In genomic region chr2:198490748-198491147, GRCh38 we compare ENCODE assay signal across 27 cellular contexts.
DNase-seq lines count a peak whose midpoint lies in the region; FAIRE-seq and TF ChIP-seq lines count a peak whose summit lies in the region.
"Had no signal": no experiment of that assay in that cellular context is flagged by ENCODE, and none has a peak within 500 bp of the region (broad histone marks: within the 10 kb centered on the region; RNA-seq: fewer than 3 reads in every experiment).

No MANE protein-coding gene starts in this region.

- DNase-seq in HPDE6-E6E7 (ENCODE audit: extremely low spot score) (peak; percentile 20), epithelial cell of esophagus (ENCODE audit: low read depth) (peak; percentile 52), kidney glomerular epithelial cell (lab: John Stamatoyannopoulos, UW) (peak; percentile 7), GM19239 (ENCODE audit: insufficient read length, low spot score) (no peak), NCI-H524 (lab: John Stamatoyannopoulos, UW) (no peak), OCI-M2 (lab: John Stamatoyannopoulos, UW; ENCODE audit: unreplicated experiment) (no peak), NCI-H146 (lab: John Stamatoyannopoulos, UW) (no peak)
- DNase-seq: Caco-2; CD8-positive, alpha-beta T cell; DND-41; HCEC 1CT; Karpas-422; NCI-H1092 treated with DMSO at 0.1 percent for 48 hours; NCI-H1436; NCI-H187 treated with DMSO at 0.1 percent for 48 hours; NCI-H2171 treated with DMSO at 0.1 percent for 48 hours; NCI-H345; NCI-H510A treated with DMSO at 0.1 percent for 48 hours; NCI-H774; PC-3; SJCRH30 had no signal

- no peak overlapping the region for H3K4me3 ChIP-seq in epithelial cell of esophagus (ENCODE audit: low read length)
- H3K4me3 ChIP-seq: A549, SJCRH30 had no signal

- H3K27ac Mint-ChIP-seq in nephron, result peak overlapping the region in 2 of 3 experiments; percentile 20 to 57
- H3K27ac Mint-ChIP-seq: B cell; CD8-positive, alpha-beta T cell had no signal

- no peaks in the 10 kb centered on the region for H3K9me3 Mint-ChIP-seq in nephron
- H3K9me3 Mint-ChIP-seq: CD8-positive, alpha-beta T cell had no signal

- H3K4me3 Mint-ChIP-seq in nephron, result no peak overlapping the region
- H3K4me3 Mint-ChIP-seq: B cell; CD8-positive, alpha-beta T cell had no signal

- peaks cover 9% of the 10 kb centered on the region for H3K4me1 Mint-ChIP-seq in nephron
- H3K4me1 Mint-ChIP-seq: B cell had no signal

- TF ChIP-seq CTCF in epithelial cell of esophagus (IDR thresholded peaks at IDR 0.05; ENCODE audit: insufficient read depth, low read depth, low read length, missing control alignments) (no peak), nephron (IDR thresholded peaks at IDR 0.05; ENCODE audit: unreplicated experiment in 3 of 3) (no peak)

- no peaks in the 10 kb centered on the region for H3K27me3 Mint-ChIP-seq in nephron (ENCODE audit: low read depth)
- H3K27me3 Mint-ChIP-seq: B cell had no signal

- no peaks in the 10 kb centered on the region for H3K36me3 Mint-ChIP-seq in nephron (ENCODE audit: low read depth)
- H3K36me3 Mint-ChIP-seq: CD8-positive, alpha-beta T cell had no signal

- no peak for FAIRE-seq in GM19239 (lab: Jason Lieb, UNC)
- FAIRE-seq: A549, GM12892, H1, HepG2 had no signal

Comparison
In these comparisons a context has a peak if more than half of its experiments do, and no peak if none do; other contexts are left out.
1. DNase-seq: peak in HPDE6-E6E7 (single experiment), epithelial cell of esophagus (single experiment) and kidney glomerular epithelial cell (single experiment); none in GM19239 (single experiment), NCI-H524 (0 of 2), OCI-M2 (single experiment) and NCI-H146 (single experiment).